8 cellular contexts compared by ENCODE assay signal in genomic region chr1:110630770-110631663, GRCh38. TPM values are rescaled to one million over a fixed set of nuclear protein-coding genes. Genes with fewer than 3 reads are reported as not detected.
DNase-seq lines count a peak whose midpoint lies in the region; ATAC-seq and TF ChIP-seq lines count a peak whose summit lies in the region.

No MANE protein-coding gene starts in this region.

- H4K91ac ChIP-seq in H9 (ENCODE audit: insufficient read length, low read depth, low read length) = no peak overlapping the region

- H3K79me1 ChIP-seq in H9 (ENCODE audit: insufficient read depth, low read depth, low read length, poor library complexity, severe bottlenecking) = no peaks in the 10 kb centered on the region

- H2BK15ac ChIP-seq in H9 (ENCODE audit: low read depth, low read length) = no peak overlapping the region

- no peaks in the 10 kb centered on the region for H3K4me1 ChIP-seq in H9 (ENCODE audit: insufficient read depth, low read length)
- H3K4me1 ChIP-seq in SJCRH30 = no peaks in the 10 kb centered on the region
- H3K4me1 ChIP-seq in prostate gland (replicated peaks) = no peaks in the 10 kb centered on the region

- H3K9me3 Mint-ChIP-seq in H9 (no peaks in the 10 kb centered on the region), glutamatergic neuron (ENCODE audit: unreplicated experiment) (peaks cover 4% of the 10 kb centered on the region)

- no peak overlapping the region for H3T11ph ChIP-seq in H9 (ENCODE audit: low read length)

- no peak overlapping the region for H2AK5ac ChIP-seq in H9 (ENCODE audit: insufficient read length, low read length)

- H3K4ac ChIP-seq in H9 (ENCODE audit: low read depth, low read length) = no peak overlapping the region

- intact Hi-C loops in prostate gland (cut with DNase I) = loop anchor here (2.0 kb wide), 1 partner anchor 136 kb away; no protein-coding TSS in a partner anchor

- no peak overlapping the region for H2BK5ac ChIP-seq in H9 (ENCODE audit: insufficient read length, low read length)

- H2BK120ac ChIP-seq in H9 (ENCODE audit: low read depth, low read length, poor library complexity, severe bottlenecking) = no peak overlapping the region

- no peak overlapping the region for H3K9ac ChIP-seq in H9 (ENCODE audit: extremely low read depth, insufficient read length, low read length)

- H3K23me2 ChIP-seq in H9 (ENCODE audit: insufficient read length, low read depth, low read length, poor library complexity, severe bottlenecking) = no peaks in the 10 kb centered on the region

- H3K36me3 Mint-ChIP-seq in H9 (ENCODE audit: insufficient read depth in 1 of 3, low read depth in 3 of 3) (no peaks in the 10 kb centered on the region), glutamatergic neuron (ENCODE audit: unreplicated experiment) (no peaks in the 10 kb centered on the region)

- no peak overlapping the region for H3K56ac ChIP-seq in H9 (ENCODE audit: insufficient read length, low read depth, low read length)

- H3K27ac ChIP-seq in H9 (ENCODE audit: insufficient read length, low read depth, low read length) (no peak overlapping the region), SJCRH30 (no peak overlapping the region), prostate gland (no peak overlapping the region)

- no peak for TF ChIP-seq POLR2A in prostate gland (IDR thresholded peaks at IDR 0.05)

- H3K27me3 ChIP-seq in H9 (ENCODE audit: insufficient read depth, low read length) = no peaks in the 10 kb centered on the region
- H3K27me3 ChIP-seq in SJCRH30 = no peaks in the 10 kb centered on the region
- H3K27me3 ChIP-seq in prostate gland (replicated peaks; ENCODE audit: insufficient read depth) = no peaks in the 10 kb centered on the region

- ATAC-seq in GM18519 (IDR thresholded peaks at IDR 0.05; ENCODE audit: low FRiP score, unreplicated experiment) = no peak

- H3K4me3 Mint-ChIP-seq in H9 (no peak overlapping the region), glutamatergic neuron (ENCODE audit: unreplicated experiment) (no peak overlapping the region)

- no peak overlapping the region for H3K18ac ChIP-seq in H9 (ENCODE audit: insufficient read length, low read depth, low read length)

- H3K4me1 Mint-ChIP-seq in H9 (no peaks in the 10 kb centered on the region), glutamatergic neuron (ENCODE audit: low read depth, unreplicated experiment) (peaks cover 10% of the 10 kb centered on the region)

- H3K23ac ChIP-seq in H9 (ENCODE audit: insufficient read length, low read depth, low read length) = no peak overlapping the region

- H4K20me1 ChIP-seq in H9 (ENCODE audit: control insufficient read depth, insufficient read depth, insufficient read length) = no peaks in the 10 kb centered on the region

- H4K8ac ChIP-seq in H9 (replicated peaks; ENCODE audit: insufficient read length, low read depth, low read length) = no peak overlapping the region

- peaks cover 16% of the 10 kb centered on the region for H3K27me3 Mint-ChIP-seq in H9 (ENCODE audit: low read depth)
- H3K27me3 Mint-ChIP-seq in glutamatergic neuron (ENCODE audit: unreplicated experiment) = peaks cover 5% of the 10 kb centered on the region

- no peaks in the 10 kb centered on the region for H3K9me3 ChIP-seq in H9 (ENCODE audit: control insufficient read depth, low read depth, low read length)
- no peaks in the 10 kb centered on the region for H3K9me3 ChIP-seq in SJCRH30 (replicated peaks)
- H3K9me3 ChIP-seq in prostate gland = no peaks in the 10 kb centered on the region

- no peak overlapping the region for H4K5ac ChIP-seq in H9 (ENCODE audit: insufficient read length, low read depth, low read length)

- CTCF ChIA-PET in GM10248 (lab: Yijun Ruan, JAX) = interaction anchor here (0.8 to 5.6 kb wide), 12 partner anchors 8 to 198 kb away, joined by 3 to 71 read pairs (median 6); no protein-coding TSS in a partner anchor

- H3K79me2 ChIP-seq in H9 (ENCODE audit: insufficient read depth, low read length) = no peaks in the 10 kb centered on the region

- WGBS in H9 (ENCODE audit: extremely low coverage, insufficient read length, low lambda C conversion rate) = no CpG with 5 or more reads among the region's 13 CpGs
- 39% methylated on average over 13 of the region's 13 CpGs for WGBS in prostate gland

- peak; percentile 75 for TF ChIP-seq CTCF in GM10248 (IDR thresholded peaks at IDR 0.05; ENCODE audit: control extremely low read depth, extremely low read depth, low read depth, missing control alignments)
- peak; percentile 92 for TF ChIP-seq CTCF in H9 (conservative IDR thresholded peaks at IDR 0.05)
- peak; percentile 90 for TF ChIP-seq CTCF in glutamatergic neuron (IDR thresholded peaks at IDR 0.05; ENCODE audit: partially characterized antibody, unreplicated experiment)
- peak; percentile 75 to 81 (median 80) for TF ChIP-seq CTCF in prostate gland (IDR thresholded peaks at IDR 0.05)

- no peak overlapping the region for H3K14ac ChIP-seq in H9 (ENCODE audit: insufficient read depth, low read length)

- H3K27ac Mint-ChIP-seq in H9 (no peak overlapping the region), glutamatergic neuron (ENCODE audit: unreplicated experiment) (no peak overlapping the region)

- no peak overlapping the region for H2AFZ ChIP-seq in H9 (ENCODE audit: low read length)

- POLR2A ChIA-PET in GM10248 (lab: Yijun Ruan, JAX) = no interaction called here

- no peak overlapping the region for H2BK12ac ChIP-seq in H9 (ENCODE audit: insufficient read length, low read depth, low read length)

- no peaks in the 10 kb centered on the region for H3K36me3 ChIP-seq in SJCRH30
- no peaks in the 10 kb centered on the region for H3K36me3 ChIP-seq in prostate gland

- H2BK20ac ChIP-seq in H9 (ENCODE audit: low read depth, low read length, poor library complexity, severe bottlenecking) = no peak overlapping the region

- H3K4me3 ChIP-seq in SJCRH30 (no peak overlapping the region), prostate gland (no peak overlapping the region)

- no peak overlapping the region for H3K4me2 ChIP-seq in H9 (ENCODE audit: insufficient read depth, insufficient read length, low read length)

- DNase-seq in GM10248 (ENCODE audit: extremely low spot score) (peak; percentile 67), H9 (peak; percentile 88), M059J (ENCODE audit: low read depth) (peak; percentile 63), SJCRH30 (peak; percentile 57 to 75), glutamatergic neuron (peak; percentile 88), prostate gland (ENCODE audit: low spot score) (peak; percentile 66)
- DNase-seq in activated gamma-delta T cell treated with anti-CD3 and anti-CD28 coated beads, Interleukin-2, amount 50 U/mL, for 16 hours (ENCODE audit: low read depth) = peak; percentile 81

RNA-seq across cellular contexts. Expression of gene KCNA2, which starts 24.9 kb away (rescaled TPM):
- total RNA-seq in H9 (2021) (0.33 and 0.37 TPM in 2 replicates), glutamatergic neuron (ENCODE audit: unreplicated experiment) (19.7 TPM), prostate gland (1 to 10 TPM in 1 of 2 donors, under 1 TPM in 1; 0.64 to 6.2 TPM)
- total RNA-seq in M059J (2014; rRNA removed; shearing (Covaris generic)) = not detected in 2 replicates
- total RNA-seq in SJCRH30 (2014; rRNA removed; shearing (Covaris generic)) = not detected in 2 replicates

RNA-seq across cellular contexts. Expression of gene KCNA3, which starts 43.7 kb away (rescaled TPM):
- total RNA-seq in H9 (2021) (0.68 and 0.92 TPM in 2 replicates), glutamatergic neuron (ENCODE audit: unreplicated experiment) (2.7 TPM), prostate gland (under 1 TPM; 0.62 to 0.91 TPM)
- total RNA-seq in M059J (2014; rRNA removed; shearing (Covaris generic)) = not detected in 2 replicates
- total RNA-seq in SJCRH30 (2014; rRNA removed; shearing (Covaris generic)) = not detected in 2 replicates
